ENCODE assay signal across 9 cellular contexts in genomic region chr7:90766814-90767564, GRCh38.
DNase-seq lines count a peak whose midpoint lies in the region; ATAC-seq and TF ChIP-seq lines count a peak whose summit lies in the region.
"Had no signal": no experiment of that assay in that cellular context is flagged by ENCODE, and none has a peak within 500 bp of the region (broad histone marks: within the 10 kb centered on the region; RNA-seq: fewer than 3 reads in every experiment).

No MANE protein-coding gene starts in this region.

- 36 to 52% methylated on average over 7 of the region's 7 CpGs for WGBS in heart right ventricle, 2 donors
- 51 to 66% (median 59%) methylated on average over 7 of the region's 7 CpGs for WGBS in psoas muscle, 3 donors

- peak overlapping the region; percentile 73 for H3K4me3 ChIP-seq in adipocyte (ENCODE audit: low read length)
- H3K4me3 ChIP-seq in heart right ventricle: peak overlapping the region in 5 of 10 donors; percentile 3 to 36 (median 12)
- peak overlapping the region; percentile 33 for H3K4me3 ChIP-seq in psoas muscle

- ATAC-seq in heart right ventricle: peak; percentile 92 to 97 (median 94)
- peak; percentile 72 to 95 (median 82) for ATAC-seq in psoas muscle
- ATAC-seq in GM21717 (IDR thresholded peaks at IDR 0.05; ENCODE audit: unreplicated experiment): no peak
- no peak for ATAC-seq in HG03097 (IDR thresholded peaks at IDR 0.05; ENCODE audit: low FRiP score, unreplicated experiment)

- peak overlapping the region; percentile 81 for H3K9ac ChIP-seq in adipocyte (ENCODE audit: low read length)

- DNase-seq in G401 (ENCODE audit: low spot score) (peak; percentile 58), adipocyte (ENCODE audit: low read depth) (peak; percentile 8), heart right ventricle (peak; percentile 58 to 63), psoas muscle (peak; percentile 17 to 51), NK-92 (lab: John Stamatoyannopoulos, UW; ENCODE audit: unreplicated experiment) (no peak), cerebellum (ENCODE audit: low spot score) (no peak)
- DNase-seq: T1000 had no signal

- peaks cover 38% of the 10 kb centered on the region for H3K4me1 ChIP-seq in adipocyte (ENCODE audit: control insufficient read depth, insufficient read depth, low read length)
- H3K4me1 ChIP-seq in heart right ventricle: peaks cover 0 to 29% (median 12%) of the 10 kb centered on the region in 9 donors
- peaks cover 16% of the 10 kb centered on the region for H3K4me1 ChIP-seq in psoas muscle

- intact Hi-C loops in heart right ventricle (cut with DNase I): no loop called here
- intact Hi-C loops in psoas muscle (cut with DNase I): no loop called here

- in situ Hi-C loops in G401 (cut with HindIII; ENCODE audit: low sequenced_read_pairs): no loop called here

- H3K36me3 ChIP-seq in adipocyte (ENCODE audit: control insufficient read depth, insufficient read depth, low read length, severe bottlenecking) (no peaks in the 10 kb centered on the region), heart right ventricle (peaks cover 0 to 7% (median 0%) of the 10 kb centered on the region in 9 donors), psoas muscle (ENCODE audit: insufficient read depth in 1 of 2, low read depth in 1 of 2) (no peaks in the 10 kb centered on the region)

- H3K27me3 ChIP-seq in adipocyte (replicated peaks; ENCODE audit: control insufficient read depth, insufficient read depth, low read length) (no peaks in the 10 kb centered on the region), heart right ventricle (no peaks in the 10 kb centered on the region), psoas muscle (ENCODE audit: insufficient read depth in 3 of 3, low read length in 2 of 3) (no peaks in the 10 kb centered on the region)

- H3K27ac ChIP-seq in heart right ventricle (peak overlapping the region in 7 of 10 donors; percentile 26 to 75 (median 67)), psoas muscle (peak overlapping the region; percentile 54)

- TF ChIP-seq CTCF in heart right ventricle (IDR thresholded peaks at IDR 0.05): no peak
- TF ChIP-seq CTCF in psoas muscle (IDR thresholded peaks at IDR 0.05): no peak

- H3K9me3 ChIP-seq in adipocyte (ENCODE audit: control insufficient read depth, low read length) (peaks cover 5% of the 10 kb centered on the region), heart right ventricle (peaks cover 0 to 8% (median 0%) of the 10 kb centered on the region in 11 donors), psoas muscle (no peaks in the 10 kb centered on the region)

Comparison
In these comparisons a context has a peak if more than half of its experiments do, and no peak if none do; other contexts are left out.
1. DNase-seq: peak in G401 (single experiment), adipocyte (single experiment), heart right ventricle (2 of 2) and psoas muscle (2 of 2); none in NK-92 (single experiment) and cerebellum (single experiment).
2. ATAC-seq: peak in heart right ventricle (8 of 8) and psoas muscle (4 of 4); none in GM21717 (single experiment) and HG03097 (single experiment).